In the genomic region with DNA sequence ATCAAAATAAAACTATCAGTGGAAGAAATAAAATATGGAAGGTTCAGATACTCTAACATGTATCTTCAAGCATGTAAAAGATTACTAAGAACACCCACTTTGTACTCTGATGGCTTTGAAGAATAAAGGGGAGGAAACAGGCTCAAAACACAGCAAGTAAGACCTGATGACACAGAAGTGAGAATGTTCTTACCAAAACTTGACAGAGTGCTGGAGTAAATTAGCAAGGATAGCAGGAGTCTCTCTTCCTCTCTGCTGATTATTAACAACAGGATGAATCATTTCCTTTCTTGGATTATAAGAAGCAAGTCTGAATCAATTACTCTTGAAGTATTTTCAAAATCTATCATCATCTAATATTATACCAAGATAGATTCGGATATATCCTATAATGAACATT, we compare ENCODE assay signal across 21 cellular contexts. TPM values are rescaled to one million over a fixed set of nuclear protein-coding genes. Genes with fewer than 3 reads are reported as not detected.
DNase-seq lines count a peak whose midpoint lies in the region; ATAC-seq and TF ChIP-seq lines count a peak whose summit lies in the region.
"Had no signal": no experiment of that assay in that cellular context is flagged by ENCODE, and none has a peak within 500 bp of the region (broad histone marks: within the 10 kb centered on the region; RNA-seq: fewer than 3 reads in every experiment).

No MANE protein-coding gene starts in this region.

- no peak for ATAC-seq in Right ventricle myocardium superior (ENCODE audit: poor library complexity)
- ATAC-seq: body of pancreas; esophagus mucosa; natural killer cell treated with Interleukin-12 subunit alpha and Interleukin-12 subunit beta and Interleukin-15 and Interleukin-18, amount 100 ng/mL, for 72 hours; psoas muscle; stimulated activated memory B cell treated with anti-CD40 and anti-IgM and Interleukin-4, amounts not matched to agents 10 μg/mL and 1 μg/mL and 100 μg/mL, for 72 hours had no signal

- no peak overlapping the region for H3K27ac ChIP-seq in PC-9
- H3K27ac ChIP-seq: body of pancreas, Peyer's patch, psoas muscle had no signal

- H2AFZ ChIP-seq in PC-9: no peak overlapping the region

- H4K20me1 ChIP-seq in PC-9 (ENCODE audit: insufficient read depth): no peaks in the 10 kb centered on the region

- H3K27ac Mint-ChIP-seq in mesothelial cell of epicardium: peak overlapping the region; percentile 44
- H3K27ac Mint-ChIP-seq: CD4-positive, CD25-positive, alpha-beta regulatory T cell; dendritic cell treated with granulocyte-macrophage colony-stimulating factor and Interleukin-4, amounts not matched to agents 40 ng/mL and 50 ng/mL, for 4 days; memory B cell; natural killer cell treated with Interleukin-12 subunit alpha and Interleukin-12 subunit beta and Interleukin-15 and Interleukin-18, amount 100 ng/mL, for 72 hours; stimulated activated memory B cell treated with anti-CD40 and anti-IgM and Interleukin-4, amounts not matched to agents 10 μg/mL and 1 μg/mL and 100 μg/mL, for 72 hours had no signal

- H3K36me3 ChIP-seq in PC-9 (ENCODE audit: low read depth): no peaks in the 10 kb centered on the region
- H3K36me3 ChIP-seq: Peyer's patch had no signal

- H3K36me3 Mint-ChIP-seq in mesothelial cell of epicardium: peaks cover 4% of the 10 kb centered on the region
- H3K36me3 Mint-ChIP-seq: activated naive CD4-positive, alpha-beta T cell treated with anti-CD3 and anti-CD28 coated beads, Interleukin-2, amount 50 U/mL, for 24 hours; CD4-positive, CD25-positive, alpha-beta regulatory T cell; memory B cell; natural killer cell treated with Interleukin-12 subunit alpha and Interleukin-12 subunit beta and Interleukin-15 and Interleukin-18, amount 100 ng/mL, for 72 hours; stimulated activated memory B cell treated with anti-CD40 and anti-IgM and Interleukin-4, amounts not matched to agents 10 μg/mL and 1 μg/mL and 100 μg/mL, for 72 hours had no signal

- H3K4me3 ChIP-seq in epithelial cell of esophagus (ENCODE audit: low read length): no peak overlapping the region
- no peak overlapping the region for H3K4me3 ChIP-seq in PC-9
- H3K4me3 ChIP-seq: body of pancreas, Peyer's patch, psoas muscle had no signal

- H3K4me1 Mint-ChIP-seq in mesothelial cell of epicardium: peaks cover 50% of the 10 kb centered on the region

- H3K27me3 Mint-ChIP-seq in mesothelial cell of epicardium (ENCODE audit: low read depth): no peaks in the 10 kb centered on the region
- H3K27me3 Mint-ChIP-seq: activated naive CD4-positive, alpha-beta T cell treated with anti-CD3 and anti-CD28 coated beads, Interleukin-2, amount 50 U/mL, for 24 hours; CD4-positive, CD25-positive, alpha-beta regulatory T cell; natural killer cell treated with Interleukin-12 subunit alpha and Interleukin-12 subunit beta and Interleukin-15 and Interleukin-18, amount 100 ng/mL, for 72 hours; stimulated activated memory B cell treated with anti-CD40 and anti-IgM and Interleukin-4, amounts not matched to agents 10 μg/mL and 1 μg/mL and 100 μg/mL, for 72 hours had no signal

- peaks cover 54% of the 10 kb centered on the region for H3K27me3 ChIP-seq in PC-9 (ENCODE audit: insufficient read depth, low read depth)
- H3K27me3 ChIP-seq: body of pancreas, Peyer's patch had no signal

- in situ Hi-C loops in ACHN (cut with HindIII; ENCODE audit: low pct_ligation_motif_present, low pct_unique_long_range_greater_than_20kb, low sequenced_read_pairs): no loop called here

- H3K79me2 ChIP-seq in PC-9 (ENCODE audit: low read depth): no peaks in the 10 kb centered on the region

- no peaks in the 10 kb centered on the region for H3K4me1 ChIP-seq in PC-9 (replicated peaks; ENCODE audit: insufficient read depth)
- H3K4me1 ChIP-seq: body of pancreas, psoas muscle had no signal

- no peak overlapping the region for H3K4me2 ChIP-seq in PC-9

- no peak overlapping the region for H3K4me3 Mint-ChIP-seq in mesothelial cell of epicardium
- H3K4me3 Mint-ChIP-seq: activated naive CD4-positive, alpha-beta T cell treated with anti-CD3 and anti-CD28 coated beads, Interleukin-2, amount 50 U/mL, for 24 hours; CD4-positive, CD25-positive, alpha-beta regulatory T cell; dendritic cell treated with granulocyte-macrophage colony-stimulating factor and Interleukin-4, amounts not matched to agents 40 ng/mL and 50 ng/mL, for 4 days; memory B cell; natural killer cell treated with Interleukin-12 subunit alpha and Interleukin-12 subunit beta and Interleukin-15 and Interleukin-18, amount 100 ng/mL, for 72 hours; stimulated activated memory B cell treated with anti-CD40 and anti-IgM and Interleukin-4, amounts not matched to agents 10 μg/mL and 1 μg/mL and 100 μg/mL, for 72 hours had no signal

- DNase-seq in ACHN: peak; percentile 80
- DNase-seq in M059J (ENCODE audit: low read depth): peak; percentile 64
- DNase-seq in epithelial cell of esophagus (ENCODE audit: low read depth): peak; percentile 62
- DNase-seq in mesothelial cell of epicardium (ENCODE audit: low spot score in 2 of 2, unreplicated experiment in 2 of 2): no peak
- DNase-seq in Right ventricle myocardium superior: no peak
- no peak for DNase-seq in NCI-H1694 (lab: John Stamatoyannopoulos, UW)
- no peak for DNase-seq in PC-9
- no peak for DNase-seq in NCI-H510A treated with DMSO at 0.1 percent for 48 hours (lab: John Stamatoyannopoulos, UW)
- DNase-seq: activated CD4-positive, alpha-beta T cell treated with anti-CD3 and anti-CD28 coated beads, Interleukin-2, amount 50 U/mL, for 48 hours; body of pancreas; CD4-positive, CD25-positive, alpha-beta regulatory T cell; DMS53; NCI-H1436; Peyer's patch; psoas muscle had no signal

- no peak for TF ChIP-seq CTCF in epithelial cell of esophagus (IDR thresholded peaks at IDR 0.05; ENCODE audit: insufficient read depth, low read depth, low read length, missing control alignments)
- TF ChIP-seq CTCF in mesothelial cell of epicardium (IDR thresholded peaks at IDR 0.05; ENCODE audit: unreplicated experiment): no peak
- TF ChIP-seq CTCF in PC-9 (conservative IDR thresholded peaks at IDR 0.05): no peak

- no peaks in the 10 kb centered on the region for H3K9me3 Mint-ChIP-seq in mesothelial cell of epicardium
- H3K9me3 Mint-ChIP-seq: activated naive CD4-positive, alpha-beta T cell treated with anti-CD3 and anti-CD28 coated beads, Interleukin-2, amount 50 U/mL, for 24 hours; CD4-positive, CD25-positive, alpha-beta regulatory T cell; dendritic cell treated with granulocyte-macrophage colony-stimulating factor and Interleukin-4, amounts not matched to agents 40 ng/mL and 50 ng/mL, for 4 days; memory B cell; natural killer cell treated with Interleukin-12 subunit alpha and Interleukin-12 subunit beta and Interleukin-15 and Interleukin-18, amount 100 ng/mL, for 72 hours; stimulated activated memory B cell treated with anti-CD40 and anti-IgM and Interleukin-4, amounts not matched to agents 10 μg/mL and 1 μg/mL and 100 μg/mL, for 72 hours had no signal

- CTCF ChIA-PET in PC-9 (lab: Charles Lee): no interaction called here

- H3F3A ChIP-seq in PC-9 (ENCODE audit: insufficient read depth, low read depth): no peaks in the 10 kb centered on the region

- intact Hi-C loops in Right ventricle myocardium superior (cut with DNase I): no loop called here
- intact Hi-C loops in PC-9 (cut with micrococcal nuclease; ENCODE audit: unreplicated experiment): no loop called here

- BruUV-seq in PC-9 (replicated peaks; lab: Mats Ljungman, UMichigan): no TSS peak

- POLR2A ChIA-PET in PC-9 (lab: Charles Lee; ENCODE audit: unreplicated experiment): no interaction called here

- H3K9me2 ChIP-seq in PC-9 (ENCODE audit: insufficient read depth): no peaks in the 10 kb centered on the region

- no peaks in the 10 kb centered on the region for H3K9me3 ChIP-seq in PC-9 (ENCODE audit: insufficient read depth, low read depth)
- H3K9me3 ChIP-seq: body of pancreas, Peyer's patch, psoas muscle had no signal

RNA-seq across cellular contexts. Expression of a gene that starts 47.5 kb away (rescaled TPM):
- total RNA-seq in M059J (2014; rRNA removed; shearing (Covaris generic)): 4.4 and 7.6 TPM in 2 replicates
- total RNA-seq in mesothelial cell of epicardium (122 to 126 TPM (median 122 TPM) in 3 replicates), Right ventricle myocardium superior (3.3 TPM), PC-9 (2021) (not detected in 2 replicates)
- total RNA-seq: CD4-positive, CD25-positive, alpha-beta regulatory T cell had no signal

Comparison
In these comparisons a context has a peak if more than half of its experiments do, and no peak if none do; other contexts are left out.
1. DNase-seq: peak in ACHN (single experiment), M059J (single experiment) and epithelial cell of esophagus (single experiment); none in mesothelial cell of epicardium (0 of 2), Right ventricle myocardium superior (single experiment), NCI-H1694 (single experiment), PC-9 (0 of 2) and NCI-H510A treated with DMSO at 0.1 percent for 48 hours (single experiment).
2. RNA of a gene that starts 47.5 kb away (total RNA-seq): 122 to 126 TPM in mesothelial cell of epicardium; 4.4 to 7.6 TPM in M059J, 3.3 TPM in Right ventricle myocardium superior (single experiment) and not detected in PC-9; every median in the first group is over 10 times any median in the second.